Comparison of ENCODE assay signal across 8 cellular contexts in genomic region chr9:88593537-88594185, GRCh38. TPM values are rescaled to one million over a fixed set of nuclear protein-coding genes. Genes with fewer than 3 reads are reported as not detected.
DNase-seq lines count a peak whose midpoint lies in the region; ATAC-seq and TF ChIP-seq lines count a peak whose summit lies in the region.

No MANE protein-coding gene starts in this region.

- peaks cover 4% of the 10 kb centered on the region for H3K27me3 Mint-ChIP-seq in glutamatergic neuron (ENCODE audit: unreplicated experiment)

- TF ChIP-seq CTCF in glutamatergic neuron (IDR thresholded peaks at IDR 0.05; ENCODE audit: partially characterized antibody, unreplicated experiment) = peak; percentile 76

- H3K27ac Mint-ChIP-seq in glutamatergic neuron (ENCODE audit: unreplicated experiment) = no peak overlapping the region

- peaks cover 5% of the 10 kb centered on the region for H3K9me3 Mint-ChIP-seq in glutamatergic neuron (ENCODE audit: unreplicated experiment)

- no peak overlapping the region for H3K4me3 Mint-ChIP-seq in glutamatergic neuron (ENCODE audit: unreplicated experiment)

- DNase-seq in activated effector memory CD4-positive, alpha-beta T cell treated with anti-CD3 and anti-CD28 coated beads, Interleukin-2, amount 50 U/mL, for 16 hours = peak; percentile 69
- no peak for DNase-seq in activated effector memory CD4-positive, alpha-beta T cell treated with Interleukin-2 at 50 U/mL for 16 hours
- DNase-seq in NCI-H748 (lab: John Stamatoyannopoulos, UW; ENCODE audit: unreplicated experiment) (peak; percentile 43), glutamatergic neuron (peak; percentile 40), NCI-H2107 (lab: John Stamatoyannopoulos, UW) (no peak)
- peak; percentile 20 for DNase-seq in activated gamma-delta T cell treated with anti-CD3 and anti-CD28 coated beads, Interleukin-2, amount 50 U/mL, for 16 hours (ENCODE audit: low read depth)
- DNase-seq in stimulated activated CD4-positive, alpha-beta T cell treated with anti-CD3 and anti-CD28 coated beads, Interleukin-12 subunit alpha, Interleukin-12 subunit beta, amount 100 ng/mL, for 24 hours (ENCODE audit: low read depth in 2 of 2) = peak; percentile 12 to 45

- no peaks in the 10 kb centered on the region for H3K36me3 Mint-ChIP-seq in glutamatergic neuron (ENCODE audit: unreplicated experiment)

- peaks cover 8% of the 10 kb centered on the region for H3K4me1 Mint-ChIP-seq in glutamatergic neuron (ENCODE audit: low read depth, unreplicated experiment)

- peak; percentile 86 for ATAC-seq in HG02678 (IDR thresholded peaks at IDR 0.05; ENCODE audit: unreplicated experiment)

RNA-seq across cellular contexts. Expression of gene NXNL2, which starts 58.7 kb away (rescaled TPM):
- total RNA-seq in glutamatergic neuron (ENCODE audit: unreplicated experiment) = not detected

Comparison
In these comparisons a context has a peak if more than half of its experiments do, and no peak if none do; other contexts are left out.
1. DNase-seq: peak in activated effector memory CD4-positive, alpha-beta T cell treated with anti-CD3 and anti-CD28 coated beads, Interleukin-2, amount 50 U/mL, for 16 hours (single experiment), NCI-H748 (single experiment), activated gamma-delta T cell treated with anti-CD3 and anti-CD28 coated beads, Interleukin-2, amount 50 U/mL, for 16 hours (single experiment), glutamatergic neuron (single experiment) and stimulated activated CD4-positive, alpha-beta T cell treated with anti-CD3 and anti-CD28 coated beads, Interleukin-12 subunit alpha, Interleukin-12 subunit beta, amount 100 ng/mL, for 24 hours (2 of 2); none in activated effector memory CD4-positive, alpha-beta T cell treated with Interleukin-2 at 50 U/mL for 16 hours (single experiment) and NCI-H2107 (single experiment).